8 cellular contexts compared by ENCODE assay signal in the genomic region with DNA sequence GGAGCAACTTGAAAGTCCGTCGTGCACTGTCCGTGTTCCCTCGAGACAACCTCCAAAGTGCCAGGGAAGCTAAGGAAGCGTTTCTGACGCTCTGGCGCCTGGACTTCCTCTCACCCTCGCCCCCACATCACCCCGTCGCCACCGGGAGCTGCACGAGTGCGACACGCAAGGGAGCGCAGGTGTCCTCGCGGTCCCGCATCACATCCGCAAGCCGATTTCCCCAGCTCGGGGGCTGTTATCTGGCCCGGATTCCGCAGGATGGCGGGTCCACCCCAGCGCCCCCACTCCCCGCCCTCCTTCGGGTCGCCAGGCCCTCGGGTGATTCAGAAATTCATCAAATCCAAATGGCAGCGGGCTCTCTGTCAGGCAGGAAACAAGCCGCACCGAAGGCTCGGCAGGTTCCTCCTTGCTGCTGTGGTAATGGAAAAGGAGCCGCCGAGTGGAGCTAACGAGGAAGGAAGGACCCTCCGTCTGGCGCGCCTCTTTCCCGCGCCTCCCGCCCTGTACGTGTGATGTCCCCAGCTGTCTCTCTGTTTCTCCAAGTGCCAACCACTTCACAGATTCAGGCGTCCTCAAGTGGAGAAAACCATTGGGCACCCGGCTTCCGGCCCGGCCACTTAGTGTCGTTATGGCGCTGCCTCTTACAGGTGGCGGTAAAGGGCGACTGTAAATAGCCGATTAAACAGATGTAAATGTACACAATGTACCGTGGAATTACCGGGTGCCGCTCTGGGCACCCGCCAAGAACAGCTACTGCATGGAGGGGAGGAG. TPM values are rescaled to one million over a fixed set of nuclear protein-coding genes. Genes with fewer than 3 reads are reported as not detected.
A peak's percentile ranks its signal among the peaks of the same experiment; 100 is the strongest.
DNase-seq lines count a peak whose midpoint lies in the region; TF ChIP-seq lines count a peak whose summit lies in the region.

No MANE protein-coding gene starts in this region.

- H3K27ac ChIP-seq in adipose tissue (ENCODE audit: low read depth, low read length) (peak overlapping the region; percentile 6), hepatocyte (peak overlapping the region; percentile 95)

- H2AFZ ChIP-seq in hepatocyte: peak overlapping the region; percentile 93

- peaks cover 28% of the 10 kb centered on the region for H3K79me2 ChIP-seq in hepatocyte

- no peaks in the 10 kb centered on the region for H3K9me3 ChIP-seq in hepatocyte (ENCODE audit: low read depth)

- WGBS in adipose tissue, 3 donors: 0 to 1% (median 0%) methylated on average over 56 of the region's 56 CpGs
- 1% methylated on average over 52 of the region's 56 CpGs for WGBS in hepatocyte (ENCODE audit: low lambda C conversion rate, missing lambda C conversion rate)

- H3K27me3 ChIP-seq in H7 (ENCODE audit: control insufficient read depth, insufficient read depth, low read length): peaks cover 40% of the 10 kb centered on the region
- H3K27me3 ChIP-seq in hepatocyte: peaks cover 9% of the 10 kb centered on the region

- no peaks in the 10 kb centered on the region for H3K9me2 ChIP-seq in hepatocyte (replicated peaks; ENCODE audit: insufficient read depth)

- peak overlapping the region; percentile 96 for H3K4me2 ChIP-seq in hepatocyte

- H4K20me1 ChIP-seq in hepatocyte (ENCODE audit: insufficient read depth, poor library complexity, severe bottlenecking): no peaks in the 10 kb centered on the region

- DNase-seq in COR-L47 (lab: John Stamatoyannopoulos, UW) (peak; percentile 91), H7 (peak; percentile 74), NCI-H128 (lab: John Stamatoyannopoulos, UW; ENCODE audit: unreplicated experiment) (peak; percentile 73), SW 1271 (lab: John Stamatoyannopoulos, UW) (peak; percentile 3 to 13), hepatocyte (ENCODE audit: low spot score) (peak; percentile 67), retina (peak; percentile 86), AG08396 (ENCODE audit: low spot score) (no peak)

- H3K36me3 ChIP-seq in H7 (replicated peaks; ENCODE audit: control insufficient read depth, insufficient read depth, low read length) (no peaks in the 10 kb centered on the region), hepatocyte (replicated peaks; ENCODE audit: insufficient read depth, low read depth) (no peaks in the 10 kb centered on the region)

- TF ChIP-seq CTCF in hepatocyte (IDR thresholded peaks at IDR 0.05; ENCODE audit: poor library complexity): peak; percentile 7

- H3K4me3 ChIP-seq in H7 (ENCODE audit: insufficient read depth, low read depth, low read length) (peak overlapping the region; percentile 87), hepatocyte (peak overlapping the region; percentile 96)

- peaks cover 28% of the 10 kb centered on the region for H3K4me1 ChIP-seq in hepatocyte (ENCODE audit: insufficient read depth)

RNA-seq across cellular contexts. Expression of gene SETD7, which starts 0.9 kb away (rescaled TPM):
- total RNA-seq in H7 (2014; rRNA removed; shearing (Covaris generic)): 7.8 and 8.6 TPM in 2 replicates
- 10 to 100 TPM in 2 of 3 donors, 1 to 10 TPM in 1; 7.7 to 63.1 (median 20.6) TPM for polyA plus RNA-seq in adipose tissue
- 26.2 and 27.6 TPM in 2 replicates for total RNA-seq in hepatocyte
- 7.3 and 13.3 TPM in 2 replicates for polyA plus RNA-seq in hepatocyte
